ENCODE assay signal across 12 cellular contexts in genomic region chr6:129440691-129441090, GRCh38.
A peak's percentile ranks its signal among the peaks of the same experiment; 100 is the strongest.
DNase-seq lines count a peak whose midpoint lies in the region; ATAC-seq, FAIRE-seq and TF ChIP-seq lines count a peak whose summit lies in the region.
"Had no signal": no experiment of that assay in that cellular context is flagged by ENCODE, and none has a peak within 500 bp of the region (broad histone marks: within the 10 kb centered on the region; RNA-seq: fewer than 3 reads in every experiment).

No MANE protein-coding gene starts in this region.

- peak; percentile 5 for FAIRE-seq in astrocyte (lab: Jason Lieb, UNC)
- no peak for FAIRE-seq in RCC 7860 (lab: Jason Lieb, UNC)

- no peak overlapping the region for H3K27ac ChIP-seq in A673 (ENCODE audit: low read depth, low read length, poor library complexity, severe bottlenecking)
- peak overlapping the region; percentile 61 for H3K27ac ChIP-seq in HUES48 (ENCODE audit: low read depth, low read length)
- no peak overlapping the region for H3K27ac ChIP-seq in astrocyte (ENCODE audit: low read depth, low read length)
- H3K27ac ChIP-seq in tibial artery: no peak overlapping the region
- H3K27ac ChIP-seq: BLaER1 had no signal

- H3K9me3 ChIP-seq in A673 (ENCODE audit: low read depth, low read length, poor library complexity, severe bottlenecking) (no peaks in the 10 kb centered on the region), HUES48 (ENCODE audit: control insufficient read depth, insufficient read depth, low read length) (no peaks in the 10 kb centered on the region), astrocyte (ENCODE audit: insufficient read depth, low read depth, low read length) (no peaks in the 10 kb centered on the region), tibial artery (no peaks in the 10 kb centered on the region)
- H3K9me3 ChIP-seq: BLaER1 had no signal

- no peaks in the 10 kb centered on the region for H3K79me2 ChIP-seq in astrocyte (ENCODE audit: insufficient read depth, low read length)

- H2AFZ ChIP-seq in astrocyte (ENCODE audit: low read depth, low read length): peak overlapping the region; percentile 68

- no peaks in the 10 kb centered on the region for H3K9me3 Mint-ChIP-seq in astrocyte (ENCODE audit: unreplicated experiment)

- H3K4me3 ChIP-seq in A673 (ENCODE audit: low read depth, low read length, poor library complexity, severe bottlenecking): no peak overlapping the region
- H3K4me3 ChIP-seq in HUES48 (ENCODE audit: low read depth, low read length): peak overlapping the region; percentile 8; the same call in 1 of the 2 replicates
- H3K4me3 ChIP-seq in astrocyte (ENCODE audit: insufficient read depth, low read depth, low read length): no peak overlapping the region
- H3K4me3 ChIP-seq in tibial artery: no peak overlapping the region
- H3K4me3 ChIP-seq: BLaER1 had no signal

- H3K36me3 ChIP-seq in A673 (ENCODE audit: insufficient read depth, low read length, poor library complexity, severe bottlenecking): no peaks in the 10 kb centered on the region
- H3K36me3 ChIP-seq in HUES48 (ENCODE audit: control insufficient read depth, insufficient read depth, low read length): no peaks in the 10 kb centered on the region
- no peaks in the 10 kb centered on the region for H3K36me3 ChIP-seq in astrocyte (ENCODE audit: insufficient read depth, low read length)
- H3K36me3 ChIP-seq in tibial artery: peaks cover 0 to 4% (median 0%) of the 10 kb centered on the region in 3 donors
- H3K36me3 ChIP-seq: BLaER1 had no signal

- TF ChIP-seq CTCF in A673 (conservative IDR thresholded peaks at IDR 0.05; ENCODE audit: low read depth, low read length) (no peak), astrocyte (IDR thresholded peaks at IDR 0.05; ENCODE audit: insufficient read depth, low read depth, low read length) (no peak), tibial artery (IDR thresholded peaks at IDR 0.05) (no peak)

- no peaks in the 10 kb centered on the region for H3K4me1 ChIP-seq in A673 (ENCODE audit: insufficient read depth, low read length, poor library complexity, severe bottlenecking)
- peaks cover 15% of the 10 kb centered on the region for H3K4me1 ChIP-seq in HUES48 (ENCODE audit: control insufficient read depth, insufficient read depth, low read length)
- no peaks in the 10 kb centered on the region for H3K4me1 ChIP-seq in astrocyte (ENCODE audit: insufficient read depth, low read length)
- H3K4me1 ChIP-seq in tibial artery: no peaks in the 10 kb centered on the region
- H3K4me1 ChIP-seq: BLaER1 had no signal

- CTCF ChIA-PET in A673 (lab: Charles Lee): no interaction called here

- peak; percentile 15 for DNase-seq in A673 (ENCODE audit: low spot score)
- DNase-seq in astrocyte (ENCODE audit: low read depth): peak; percentile 72
- DNase-seq in left ventricle myocardium superior: peak; percentile 37
- DNase-seq in tibial artery: no peak
- no peak for DNase-seq in amniotic stem cell (lab: John Stamatoyannopoulos, UW)
- no peak for DNase-seq in RCC 7860 (ENCODE audit: low spot score)
- DNase-seq: activated naive CD4-positive, alpha-beta T cell treated with anti-CD3 and anti-CD28 coated beads, Interleukin-2, amount 50 U/mL, for 16 hours; NCI-H446; stimulated activated CD4-positive, alpha-beta T cell treated with anti-CD3 and anti-CD28 coated beads, Interleukin-2, amount 100 ng/mL, for 24 hours had no signal

- no TSS peak for BruUV-seq in A673 (replicated peaks; lab: Mats Ljungman, UMichigan)

- no peak overlapping the region for H3K9ac ChIP-seq in HUES48 (ENCODE audit: low read depth, low read length)
- H3K9ac ChIP-seq in astrocyte (ENCODE audit: low read length): no peak overlapping the region
- H3K9ac ChIP-seq: BLaER1 had no signal

- no peaks in the 10 kb centered on the region for H3K36me3 Mint-ChIP-seq in astrocyte (ENCODE audit: low read depth, unreplicated experiment)

- POLR2A ChIA-PET in A673 (lab: Charles Lee; ENCODE audit: low non-redundant PET): no interaction called here

- peaks cover 3% of the 10 kb centered on the region for H3K4me1 Mint-ChIP-seq in astrocyte (ENCODE audit: low read depth, unreplicated experiment)

- H3K4me3 Mint-ChIP-seq in astrocyte (ENCODE audit: unreplicated experiment): no peak overlapping the region

- H3K27ac Mint-ChIP-seq in astrocyte (ENCODE audit: unreplicated experiment): peak overlapping the region; percentile 35

- no peaks in the 10 kb centered on the region for H3K27me3 Mint-ChIP-seq in astrocyte (ENCODE audit: low read depth, unreplicated experiment)

- peak overlapping the region; percentile 64 for H3K4me2 ChIP-seq in astrocyte (ENCODE audit: low read length)
- H3K4me2 ChIP-seq: BLaER1 had no signal

- ATAC-seq in left ventricle myocardium superior (peak; percentile 95), GM18867 (IDR thresholded peaks at IDR 0.05; ENCODE audit: unreplicated experiment) (no peak)

- intact Hi-C loops in A673 (cut with micrococcal nuclease; ENCODE audit: unreplicated experiment) (no loop called here), left ventricle myocardium superior (cut with micrococcal nuclease) (no loop called here), tibial artery (cut with DNase I; ENCODE audit: low total_unique reads) (no loop called here)

- H4K20me1 ChIP-seq in astrocyte (ENCODE audit: insufficient read depth, low read length): no peaks in the 10 kb centered on the region
- H4K20me1 ChIP-seq: BLaER1 had no signal

- H3K27me3 ChIP-seq in A673 (replicated peaks; ENCODE audit: insufficient read depth, low read depth, low read length, poor library complexity) (no peaks in the 10 kb centered on the region), HUES48 (ENCODE audit: control insufficient read depth, insufficient read depth, low read length) (no peaks in the 10 kb centered on the region), astrocyte (ENCODE audit: insufficient read depth, low read length) (no peaks in the 10 kb centered on the region), tibial artery (no peaks in the 10 kb centered on the region)
- H3K27me3 ChIP-seq: BLaER1 had no signal

Comparison
In these comparisons a context has a peak if more than half of its experiments do, and no peak if none do; other contexts are left out.
1. DNase-seq: peak in A673 (single experiment), astrocyte (single experiment) and left ventricle myocardium superior (single experiment); none in tibial artery (0 of 2), amniotic stem cell (single experiment) and RCC 7860 (single experiment).